ENCODE assay signal across 8 cellular contexts in the genomic region with DNA sequence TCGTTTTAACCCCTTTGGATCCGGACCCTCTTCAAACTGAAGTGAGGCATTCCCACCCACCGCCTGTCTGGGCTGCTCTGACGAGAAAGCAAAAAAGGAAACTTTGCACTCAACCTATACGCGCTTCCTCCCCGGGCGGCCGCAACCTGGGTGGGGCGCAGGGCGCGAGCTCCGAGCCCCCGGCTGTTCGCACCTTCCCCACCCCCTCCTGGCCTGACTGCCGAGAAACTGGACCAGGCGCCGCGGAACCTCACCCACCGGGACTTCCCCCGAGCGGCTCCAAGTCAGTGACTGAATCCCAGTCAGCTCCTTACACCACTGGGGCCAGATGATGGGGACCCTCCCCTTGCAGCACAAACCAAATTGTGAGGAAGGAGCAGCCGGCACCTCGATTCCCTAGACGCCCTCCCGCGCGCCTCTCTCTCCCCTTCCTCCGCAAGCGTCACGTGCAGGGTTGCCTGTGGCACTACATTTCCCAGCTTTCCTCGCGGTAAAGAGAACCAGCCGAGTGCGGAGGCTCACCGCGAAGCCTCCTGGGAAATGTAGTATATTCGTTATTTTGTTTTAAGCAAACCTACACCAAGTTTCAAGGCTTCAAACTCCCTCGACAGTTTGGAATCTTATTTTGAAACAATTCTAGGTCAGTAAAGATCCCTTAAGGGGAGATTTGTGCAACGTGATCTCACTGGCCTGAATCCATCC. TPM values are rescaled to one million over a fixed set of nuclear protein-coding genes. Genes with fewer than 3 reads are reported as not detected.
DNase-seq lines count a peak whose midpoint lies in the region; ATAC-seq and TF ChIP-seq lines count a peak whose summit lies in the region.

A gene with protein sequence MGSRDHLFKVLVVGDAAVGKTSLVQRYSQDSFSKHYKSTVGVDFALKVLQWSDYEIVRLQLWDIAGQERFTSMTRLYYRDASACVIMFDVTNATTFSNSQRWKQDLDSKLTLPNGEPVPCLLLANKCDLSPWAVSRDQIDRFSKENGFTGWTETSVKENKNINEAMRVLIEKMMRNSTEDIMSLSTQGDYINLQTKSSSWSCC (minus strand): TSS at position 468 of the 702 bp plus-strand sequence. CDS start 526 bp downstream, outside the sequence.

- H3K27ac ChIP-seq in coronary artery: peak within 1 kb of the TSS; percentile 63 to 87

- intact Hi-C loops in left colon (cut with DNase I, micrococcal nuclease): no loop called here

- peak within 1 kb of the TSS; percentile 83 for H3K4me3 ChIP-seq in coronary artery

- no peak for TF ChIP-seq CTCF in coronary artery (IDR thresholded peaks at IDR 0.05)

- TF ChIP-seq POLR2A in GM19099 (IDR thresholded peaks at IDR 0.05; ENCODE audit: extremely low read depth, insufficient read length, low read depth): peak; percentile 60

- ATAC-seq in HG03378 (IDR thresholded peaks at IDR 0.05; ENCODE audit: unreplicated experiment): peak; percentile 67
- ATAC-seq in left colon: peak; percentile 93

- peak; percentile 87 for DNase-seq in AG20443 (ENCODE audit: low spot score)
- DNase-seq in NCI-H510A treated with DMSO at 0.1 percent for 48 hours (lab: John Stamatoyannopoulos, UW): peak; percentile 77
- DNase-seq in activated CD4-positive, alpha-beta T cell treated with anti-CD3 and anti-CD28 coated beads for 4 hours: peak; percentile 79 to 83
- DNase-seq in coronary artery (ENCODE audit: low spot score): peak; percentile 88
- peak; percentile 76 to 82 for DNase-seq in left colon
- DNase-seq in stimulated activated CD4-positive, alpha-beta T cell treated with anti-CD3 and anti-CD28 coated beads, Interleukin-1b, Interleukin-23, amount 100 ng/mL, for 4 hours (ENCODE audit: low read depth in 2 of 2): peak; percentile 64 to 72

RNA-seq across cellular contexts. Expression of the gene that starts here (rescaled TPM):
- 1 to 10 TPM; 7.3 to 8.0 TPM for total RNA-seq in left colon

Comparison
In these comparisons a context has a peak if more than half of its experiments do, and no peak if none do; other contexts are left out.
1. Peak in every context shown above with its lines: DNase-seq, ATAC-seq, H3K4me3 ChIP-seq and H3K27ac ChIP-seq.